In the genomic region with DNA sequence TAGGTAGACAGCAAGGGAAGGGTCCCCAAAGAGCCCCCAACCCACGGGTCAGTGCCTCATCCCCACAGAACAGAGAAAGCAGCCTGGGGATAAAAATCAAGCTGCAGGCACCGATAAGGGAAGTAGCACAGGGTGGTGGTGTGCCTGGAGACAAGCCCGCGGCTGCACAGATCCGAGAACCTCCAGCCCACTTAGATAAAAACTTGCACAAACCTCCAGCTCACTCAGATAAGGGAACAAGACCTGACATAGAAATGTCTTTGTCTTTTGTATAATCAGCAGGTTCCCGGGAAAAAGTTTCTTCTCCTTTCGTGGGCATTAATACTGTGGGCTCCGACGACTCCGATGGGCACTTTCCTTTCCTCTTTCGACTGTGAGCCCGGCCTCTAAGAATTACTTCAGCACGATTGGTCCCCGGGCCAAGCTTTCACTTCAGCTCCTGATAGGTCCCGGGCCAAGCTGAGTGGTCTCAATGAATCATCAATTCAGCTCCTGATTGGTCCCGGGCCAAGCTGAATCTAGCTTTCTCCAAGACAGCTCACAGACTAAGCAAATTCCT, we compare ENCODE assay signal across 8 cellular contexts. TPM values are rescaled to one million over a fixed set of nuclear protein-coding genes. Genes with fewer than 3 reads are reported as not detected.
DNase-seq lines count a peak whose midpoint lies in the region; ATAC-seq lines count a peak whose summit lies in the region.

No MANE protein-coding gene starts in this region.

- intact Hi-C loops in Right ventricle myocardium superior (cut with DNase I) = loop anchor here (10.0 kb wide), 1 partner anchor 205 kb away; the partner anchor contains the start of genes APOO and CXorf58

- peak overlapping the region; percentile 31 for H3K27ac Mint-ChIP-seq in activated CD4-positive, alpha-beta T cell treated with anti-CD3 and anti-CD28 coated beads, Interleukin-2, amount 10 ng/mL, durations not matched to agents 7 days and 5 days
- no peak overlapping the region for H3K27ac Mint-ChIP-seq in T-helper 17 cell

- peak; percentile 46 for ATAC-seq in T-helper 17 cell
- ATAC-seq in Right ventricle myocardium superior (ENCODE audit: poor library complexity) = peak; percentile 31
- ATAC-seq in stimulated activated naive CD8-positive, alpha-beta T cell treated with anti-CD3 and anti-CD28 coated beads, Interleukin-15, Interleukin-2, amounts not matched to agents 100 U/mL and 50 U/mL, for 24 hours = peak; percentile 61
- no peak for ATAC-seq in GM18502 (IDR thresholded peaks at IDR 0.05; ENCODE audit: poor library complexity, unreplicated experiment)

- peak; percentile 5 for DNase-seq in activated CD4-positive, alpha-beta T cell treated with anti-CD3 and anti-CD28 coated beads, Interleukin-2, amount 10 ng/mL, durations not matched to agents 7 days and 5 days
- no peak for DNase-seq in activated CD4-positive, alpha-beta T cell treated with anti-CD3 and anti-CD28 coated beads for 1 hour
- no peak for DNase-seq in T-helper 17 cell
- DNase-seq in Right ventricle myocardium superior = peak; percentile 39
- DNase-seq in stimulated activated naive CD8-positive, alpha-beta T cell treated with anti-CD3 and anti-CD28 coated beads, Interleukin-15, Interleukin-2, amounts not matched to agents 100 U/mL and 50 U/mL, for 24 hours = peak; percentile 37
- no peak for DNase-seq in LoVo (ENCODE audit: low spot score)
- DNase-seq in effector CD4-positive, alpha-beta T cell = no peak

- no peaks in the 10 kb centered on the region for H3K27me3 Mint-ChIP-seq in activated CD4-positive, alpha-beta T cell treated with anti-CD3 and anti-CD28 coated beads, Interleukin-2, amount 10 ng/mL, durations not matched to agents 7 days and 5 days
- H3K27me3 Mint-ChIP-seq in T-helper 17 cell = no peaks in the 10 kb centered on the region

- peaks cover 6% of the 10 kb centered on the region for H3K36me3 Mint-ChIP-seq in activated CD4-positive, alpha-beta T cell treated with anti-CD3 and anti-CD28 coated beads, Interleukin-2, amount 10 ng/mL, durations not matched to agents 7 days and 5 days (ENCODE audit: low read depth)
- no peaks in the 10 kb centered on the region for H3K36me3 Mint-ChIP-seq in T-helper 17 cell (ENCODE audit: low read depth)

- CTCF ChIA-PET in activated CD4-positive, alpha-beta T cell treated with anti-CD3 and anti-CD28 coated beads, Interleukin-2, amount 10 ng/mL, durations not matched to agents 7 days and 5 days (lab: Charles Lee) = interaction anchor here (0.6 to 3.9 kb wide), 3 partner anchors 9 to 202 kb away, joined by 3 to 24 read pairs (median 3); no protein-coding TSS in a partner anchor

- no peaks in the 10 kb centered on the region for H3K9me3 ChIP-seq in T-helper 17 cell (ENCODE audit: control insufficient read depth, low read length, poor library complexity, severe bottlenecking)

- H3K4me3 Mint-ChIP-seq in activated CD4-positive, alpha-beta T cell treated with anti-CD3 and anti-CD28 coated beads, Interleukin-2, amount 10 ng/mL, durations not matched to agents 7 days and 5 days = peak overlapping the region; percentile 43
- H3K4me3 Mint-ChIP-seq in T-helper 17 cell = peak overlapping the region; percentile 9

- H3K9me3 Mint-ChIP-seq in activated CD4-positive, alpha-beta T cell treated with anti-CD3 and anti-CD28 coated beads, Interleukin-2, amount 10 ng/mL, durations not matched to agents 7 days and 5 days = no peaks in the 10 kb centered on the region

- H3K4me1 Mint-ChIP-seq in activated CD4-positive, alpha-beta T cell treated with anti-CD3 and anti-CD28 coated beads, Interleukin-2, amount 10 ng/mL, durations not matched to agents 7 days and 5 days = peaks cover 5% of the 10 kb centered on the region
- no peaks in the 10 kb centered on the region for H3K4me1 Mint-ChIP-seq in T-helper 17 cell

- POLR2A ChIA-PET in activated CD4-positive, alpha-beta T cell treated with anti-CD3 and anti-CD28 coated beads, Interleukin-2, amount 10 ng/mL, durations not matched to agents 7 days and 5 days (lab: Charles Lee) = no interaction called here

RNA-seq across cellular contexts. Expression of gene PRDX4, which starts 32.4 kb away (rescaled TPM):
- 10 to 100 TPM; 35.0 to 43.3 TPM for total RNA-seq in activated CD4-positive, alpha-beta T cell treated with anti-CD3 and anti-CD28 coated beads, Interleukin-2, amount 10 ng/mL, durations not matched to agents 7 days and 5 days
- 1 to 10 TPM; 9.1 to 9.6 TPM for total RNA-seq in T-helper 17 cell
- 44.9 TPM for total RNA-seq in Right ventricle myocardium superior

RNA-seq across cellular contexts. Expression of gene ACOT9, which starts 43.4 kb away (rescaled TPM):
- 10 to 100 TPM; 21.5 to 23.4 TPM for total RNA-seq in activated CD4-positive, alpha-beta T cell treated with anti-CD3 and anti-CD28 coated beads, Interleukin-2, amount 10 ng/mL, durations not matched to agents 7 days and 5 days
- total RNA-seq in T-helper 17 cell (10 to 100 TPM; 22.5 to 24.9 TPM), Right ventricle myocardium superior (44.5 TPM)

Comparison
In these comparisons a context has a peak if more than half of its experiments do, and no peak if none do; other contexts are left out.
1. DNase-seq: peak in activated CD4-positive, alpha-beta T cell treated with anti-CD3 and anti-CD28 coated beads, Interleukin-2, amount 10 ng/mL, durations not matched to agents 7 days and 5 days (single experiment), Right ventricle myocardium superior (single experiment) and stimulated activated naive CD8-positive, alpha-beta T cell treated with anti-CD3 and anti-CD28 coated beads, Interleukin-15, Interleukin-2, amounts not matched to agents 100 U/mL and 50 U/mL, for 24 hours (single experiment); none in activated CD4-positive, alpha-beta T cell treated with anti-CD3 and anti-CD28 coated beads for 1 hour (single experiment), T-helper 17 cell (0 of 3), LoVo (single experiment) and effector CD4-positive, alpha-beta T cell (single experiment).